In the genomic region with DNA sequence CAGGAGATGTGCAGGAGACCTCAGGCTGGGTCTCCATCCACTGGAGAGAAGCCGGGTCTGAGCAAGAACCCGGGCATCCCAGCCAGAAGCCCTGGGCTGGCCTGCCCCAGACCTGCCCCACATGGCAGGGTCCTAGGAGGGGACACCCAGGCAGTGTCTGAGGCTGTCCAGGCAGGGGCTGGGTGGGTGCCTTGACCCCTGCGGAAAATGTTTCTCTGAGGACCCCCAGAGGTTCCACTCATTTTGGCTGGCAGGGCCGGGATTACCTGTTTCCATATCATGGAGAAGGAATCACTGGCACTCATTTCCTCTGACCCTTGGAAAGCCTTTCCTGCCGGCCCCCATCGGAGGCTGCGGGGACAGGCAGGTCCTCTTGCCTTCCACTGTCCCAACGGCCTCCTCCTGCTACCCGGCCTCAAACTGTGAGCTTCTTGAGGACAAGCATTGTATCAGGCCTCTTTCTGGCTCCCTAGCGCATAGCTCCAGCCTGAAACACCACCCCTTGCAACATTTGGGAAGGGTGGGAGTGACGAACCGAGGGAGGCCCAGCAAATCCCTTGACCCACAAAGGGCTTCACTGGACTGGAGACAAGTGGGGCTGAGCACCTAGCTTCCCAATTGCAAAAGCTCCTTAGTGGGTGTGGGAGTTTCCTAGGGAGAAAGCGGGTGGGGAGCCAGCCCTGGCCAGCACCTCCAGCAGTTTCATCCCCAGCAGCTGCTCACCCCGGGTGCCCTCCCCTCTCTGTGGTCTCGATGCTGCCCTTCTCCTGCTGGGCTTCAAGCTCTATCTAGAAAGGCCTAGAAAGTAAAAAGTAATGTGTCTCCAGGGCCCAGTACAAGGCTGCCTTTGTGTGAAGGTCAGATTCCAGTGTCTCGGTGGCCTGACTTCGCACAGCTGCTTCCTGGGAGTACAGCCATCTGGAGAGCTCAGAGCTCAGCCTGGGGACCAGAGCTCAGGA, we compare ENCODE assay signal across 16 cellular contexts. TPM values are rescaled to one million over a fixed set of nuclear protein-coding genes. Genes with fewer than 3 reads are reported as not detected.
DNase-seq lines count a peak whose midpoint lies in the region; ATAC-seq lines count a peak whose summit lies in the region.
"Had no signal": no experiment of that assay in that cellular context is flagged by ENCODE, and none has a peak within 500 bp of the region (broad histone marks: within the 10 kb centered on the region; RNA-seq: fewer than 3 reads in every experiment).

No MANE protein-coding gene starts in this region.

- POLR2A ChIA-PET in activated CD4-positive, alpha-beta T cell treated with anti-CD3 and anti-CD28 coated beads, Interleukin-2, amount 10 ng/mL, durations not matched to agents 7 days and 5 days (lab: Charles Lee) = no interaction called here

- H3K4me1 Mint-ChIP-seq in activated CD4-positive, alpha-beta T cell treated with anti-CD3 and anti-CD28 coated beads, Interleukin-2, amount 10 ng/mL, durations not matched to agents 7 days and 5 days = no peaks in the 10 kb centered on the region
- H3K4me1 Mint-ChIP-seq: central memory CD8-positive, alpha-beta T cell had no signal

- CTCF ChIA-PET in activated CD4-positive, alpha-beta T cell treated with anti-CD3 and anti-CD28 coated beads, Interleukin-2, amount 10 ng/mL, durations not matched to agents 7 days and 5 days (lab: Charles Lee) = interaction anchor here (0.5 to 2.8 kb wide), 10 partner anchors 9 to 294 kb away, joined by 3 to 12 read pairs (median 3); a partner anchor contains a TSS

- intact Hi-C loops in Right ventricle myocardium inferior (cut with DNase I) = no loop called here

- DNase-seq in activated CD4-positive, alpha-beta T cell treated with anti-CD3 and anti-CD28 coated beads, Interleukin-2, amount 10 ng/mL, durations not matched to agents 7 days and 5 days = peak; percentile 3
- no peak for DNase-seq in activated CD4-positive, alpha-beta T cell treated with anti-CD3 and anti-CD28 coated beads for 4 hours
- DNase-seq in Right ventricle myocardium inferior (ENCODE audit: missing footprints) (no peak), nucleus accumbens (lab: John Stamatoyannopoulos, UW) (peak in 40 of 56 donors; percentile 22 to 85 (median 50)), ureter (ENCODE audit: low spot score) (peak; percentile 51), AML-193 (lab: John Stamatoyannopoulos, UW) (no peak), NCI-H748 treated with DMSO at 0.1 percent for 48 hours (lab: John Stamatoyannopoulos, UW) (no peak)
- DNase-seq: 8988T, activated gamma-delta T cell treated with Interleukin-2 at 50 U/mL for 16 hours, NCI-H1417 treated with DMSO at 0.1 percent for 48 hours, SW 1271 had no signal

- peak; percentile 79 for ATAC-seq in Right ventricle myocardium inferior
- no peak for ATAC-seq in HG03097 (IDR thresholded peaks at IDR 0.05; ENCODE audit: low FRiP score, unreplicated experiment)
- ATAC-seq: GM23338 had no signal

- H3K9me3 Mint-ChIP-seq in activated CD4-positive, alpha-beta T cell treated with anti-CD3 and anti-CD28 coated beads, Interleukin-2, amount 10 ng/mL, durations not matched to agents 7 days and 5 days = no peaks in the 10 kb centered on the region
- H3K9me3 Mint-ChIP-seq: central memory CD8-positive, alpha-beta T cell; GM23338 had no signal

- H3K27me3 Mint-ChIP-seq in activated CD4-positive, alpha-beta T cell treated with anti-CD3 and anti-CD28 coated beads, Interleukin-2, amount 10 ng/mL, durations not matched to agents 7 days and 5 days = peaks cover 2% of the 10 kb centered on the region
- H3K27me3 Mint-ChIP-seq: central memory CD8-positive, alpha-beta T cell had no signal

- no peaks in the 10 kb centered on the region for H3K36me3 Mint-ChIP-seq in activated CD4-positive, alpha-beta T cell treated with anti-CD3 and anti-CD28 coated beads, Interleukin-2, amount 10 ng/mL, durations not matched to agents 7 days and 5 days (ENCODE audit: low read depth)

- no peak overlapping the region for H3K27ac Mint-ChIP-seq in activated CD4-positive, alpha-beta T cell treated with anti-CD3 and anti-CD28 coated beads, Interleukin-2, amount 10 ng/mL, durations not matched to agents 7 days and 5 days
- H3K27ac Mint-ChIP-seq: GM23338 had no signal

- no peak overlapping the region for H3K4me3 Mint-ChIP-seq in activated CD4-positive, alpha-beta T cell treated with anti-CD3 and anti-CD28 coated beads, Interleukin-2, amount 10 ng/mL, durations not matched to agents 7 days and 5 days
- H3K4me3 Mint-ChIP-seq: central memory CD8-positive, alpha-beta T cell; GM23338 had no signal

RNA-seq across cellular contexts. Expression of a gene that starts 29.7 kb away (rescaled TPM):
- not detected for total RNA-seq in activated CD4-positive, alpha-beta T cell treated with anti-CD3 and anti-CD28 coated beads, Interleukin-2, amount 10 ng/mL, durations not matched to agents 7 days and 5 days
- total RNA-seq in Right ventricle myocardium inferior = 0.14 TPM
- 1.6 TPM for total RNA-seq in ureter
- total RNA-seq: posterior vena cava, subcutaneous adipose tissue had no signal

RNA-seq across cellular contexts. Expression of a gene that starts 55.5 kb away (rescaled TPM):
- 10 to 100 TPM; 65.1 to 71.2 TPM for total RNA-seq in activated CD4-positive, alpha-beta T cell treated with anti-CD3 and anti-CD28 coated beads, Interleukin-2, amount 10 ng/mL, durations not matched to agents 7 days and 5 days
- total RNA-seq in Right ventricle myocardium inferior (425 TPM), ureter (85.7 TPM)

RNA-seq across cellular contexts. Expression of a gene that starts 59.7 kb away (rescaled TPM):
- 10 to 100 TPM; 28.5 to 31.2 TPM for total RNA-seq in activated CD4-positive, alpha-beta T cell treated with anti-CD3 and anti-CD28 coated beads, Interleukin-2, amount 10 ng/mL, durations not matched to agents 7 days and 5 days
- total RNA-seq in Right ventricle myocardium inferior (125 TPM), ureter (78.0 TPM)

Comparison
In these comparisons a context has a peak if more than half of its experiments do, and no peak if none do; other contexts are left out.
1. DNase-seq: peak in activated CD4-positive, alpha-beta T cell treated with anti-CD3 and anti-CD28 coated beads, Interleukin-2, amount 10 ng/mL, durations not matched to agents 7 days and 5 days (single experiment), nucleus accumbens (40 of 56) and ureter (single experiment); none in activated CD4-positive, alpha-beta T cell treated with anti-CD3 and anti-CD28 coated beads for 4 hours (0 of 2), Right ventricle myocardium inferior (single experiment), AML-193 (0 of 2) and NCI-H748 treated with DMSO at 0.1 percent for 48 hours (single experiment).